Comparison of ENCODE assay signal across 17 cellular contexts in the genomic region with DNA sequence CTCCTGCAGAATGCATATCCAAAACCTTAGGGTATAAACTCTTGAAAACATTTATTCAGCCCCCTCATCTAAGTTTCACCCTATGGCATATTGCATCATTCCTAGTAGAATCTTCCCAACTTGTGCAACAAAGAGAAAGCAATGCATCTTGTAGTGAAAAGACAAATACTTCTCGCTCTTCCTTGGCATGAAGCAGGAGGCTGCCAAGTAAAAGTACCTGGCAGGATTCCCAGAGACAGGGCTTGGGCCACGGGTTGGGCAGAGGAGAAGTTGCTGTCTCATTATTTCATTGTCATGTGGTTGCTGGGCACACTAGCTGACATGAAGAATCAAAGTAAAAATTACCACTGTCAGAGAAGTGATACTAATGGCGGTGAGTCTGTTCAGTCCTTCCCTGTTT.
DNase-seq lines count a peak whose midpoint lies in the region; ATAC-seq, FAIRE-seq and TF ChIP-seq lines count a peak whose summit lies in the region.
"Had no signal": no experiment of that assay in that cellular context is flagged by ENCODE, and none has a peak within 500 bp of the region (broad histone marks: within the 10 kb centered on the region; RNA-seq: fewer than 3 reads in every experiment).

No MANE protein-coding gene starts in this region.

- FAIRE-seq in urothelium cell line (lab: Jason Lieb, UNC), result no peak
- FAIRE-seq: GM12891 had no signal

- no peaks in the 10 kb centered on the region for H4K20me1 ChIP-seq in Karpas-422 (ENCODE audit: insufficient read depth, low read depth, low read length)

- no peak overlapping the region for H3K9ac ChIP-seq in Karpas-422 (ENCODE audit: low read length)

- H3K36me3 ChIP-seq in heart left ventricle, result no peaks in the 10 kb centered on the region
- no peaks in the 10 kb centered on the region for H3K36me3 ChIP-seq in spleen
- no peaks in the 10 kb centered on the region for H3K36me3 ChIP-seq in Karpas-422 (ENCODE audit: insufficient read depth, low read length)
- H3K36me3 ChIP-seq: adrenal gland, transverse colon had no signal

- ATAC-seq in Right ventricle myocardium inferior (peak; percentile 32), heart left ventricle (peak in 3 of 4 donors; percentile 37 to 51 (median 49)), GM18520 (IDR thresholded peaks at IDR 0.05; ENCODE audit: unreplicated experiment) (no peak)
- ATAC-seq: activated CD8-positive, alpha-beta T cell treated with anti-CD3 and anti-CD28 coated beads for 36 hours had no signal

- no peaks in the 10 kb centered on the region for H3K9me3 ChIP-seq in heart left ventricle
- no peaks in the 10 kb centered on the region for H3K9me3 ChIP-seq in spleen
- peaks cover 8% of the 10 kb centered on the region; the same call in 1 of the 2 replicates for H3K9me3 ChIP-seq in Karpas-422 (ENCODE audit: low read length)
- H3K9me3 ChIP-seq: adrenal gland, transverse colon had no signal

- no peaks in the 10 kb centered on the region for H3K79me2 ChIP-seq in Karpas-422 (ENCODE audit: low read length)

- no peak for TF ChIP-seq CTCF in heart left ventricle (IDR thresholded peaks at IDR 0.05)
- TF ChIP-seq CTCF in spleen (IDR thresholded peaks at IDR 0.05 in 8 of 11, conservative IDR thresholded peaks at IDR 0.05 in 3 of 11), result no peak

- DNase-seq in Right ventricle myocardium inferior (ENCODE audit: missing footprints) (no peak), cardiac septum (ENCODE audit: low spot score) (no peak), amniotic epithelial cell (ENCODE audit: low read depth) (peak; percentile 13), heart left ventricle (peak in 4 of 5 donors; percentile 16 to 48 (median 30)), urothelium cell line (ENCODE audit: low spot score) (peak; percentile 59), spleen (no peak), Karpas-422 (no peak)
- DNase-seq: activated CD8-positive, alpha-beta T cell treated with anti-CD3 and anti-CD28 coated beads for 36 hours; adrenal gland; glutamatergic neuron; HCEC 1CT; midbrain; MV-4-11; transverse colon had no signal

- 33 to 46% (median 41%) methylated on average over 3 of the region's 3 CpGs for WGBS in heart left ventricle, 4 donors
- 60 to 65% (median 63%) methylated on average over 3 of the region's 3 CpGs for WGBS in spleen, 5 donors

- no peak overlapping the region for H2AFZ ChIP-seq in Karpas-422 (ENCODE audit: low read length)

- H3K27ac ChIP-seq in heart left ventricle, result peak overlapping the region in 5 of 12 donors; percentile 12 to 52 (median 34)
- no peak overlapping the region for H3K27ac ChIP-seq in spleen
- H3K27ac ChIP-seq in Karpas-422 (ENCODE audit: low read length), result no peak overlapping the region
- H3K27ac ChIP-seq: adrenal gland, transverse colon, VCaP had no signal

- H3K27me3 ChIP-seq in heart left ventricle (no peaks in the 10 kb centered on the region), spleen (replicated peaks in 1 of 7) (no peaks in the 10 kb centered on the region), Karpas-422 (ENCODE audit: low read length) (no peaks in the 10 kb centered on the region)
- H3K27me3 ChIP-seq: adrenal gland, transverse colon had no signal

- H3K4me1 ChIP-seq in heart left ventricle (peaks cover 0 to 18% (median 0%) of the 10 kb centered on the region in 12 donors), spleen (no peaks in the 10 kb centered on the region), Karpas-422 (ENCODE audit: low read length) (no peaks in the 10 kb centered on the region)
- H3K4me1 ChIP-seq: adrenal gland, transverse colon had no signal

- H3K4me2 ChIP-seq in Karpas-422 (ENCODE audit: low read depth, low read length, poor library complexity, severe bottlenecking), result no peak overlapping the region

- H3K4me3 ChIP-seq in heart left ventricle (no peak overlapping the region), spleen (no peak overlapping the region), Karpas-422 (ENCODE audit: low read length) (no peak overlapping the region)
- H3K4me3 ChIP-seq: adrenal gland, transverse colon had no signal

- TF ChIP-seq POLR2A in heart left ventricle (IDR thresholded peaks at IDR 0.05) (no peak), spleen (IDR thresholded peaks at IDR 0.05) (no peak)

- H3K9me2 ChIP-seq in Karpas-422 (replicated peaks; ENCODE audit: insufficient read depth, low read length), result no peaks in the 10 kb centered on the region; the same call in 1 of the 2 replicates

- intact Hi-C loops in Right ventricle myocardium inferior (cut with DNase I) (loop anchor here (2.0 kb wide), 1 partner anchor 48 kb away; no protein-coding TSS in a partner anchor), cardiac septum (cut with DNase I) (no loop called here), heart left ventricle (cut with DNase I) (loop anchor here in 2 of 10 donors (10.0 kb wide), 2 partner anchors 244 to 384 kb away; no protein-coding TSS in a partner anchor), spleen (cut with DNase I; ENCODE audit: low total_unique reads) (no loop called here)

Comparison
In these comparisons a context has a peak if more than half of its experiments do, and no peak if none do; other contexts are left out.
1. DNase-seq: peak in amniotic epithelial cell (single experiment), heart left ventricle (4 of 5) and urothelium cell line (single experiment); none in Right ventricle myocardium inferior (single experiment), cardiac septum (single experiment), spleen (single experiment) and Karpas-422 (single experiment).